Comparison of ENCODE assay signal across 20 cellular contexts in genomic region chr10:72980348-72980747, GRCh38. TPM values are rescaled to one million over a fixed set of nuclear protein-coding genes. Genes with fewer than 3 reads are reported as not detected.
DNase-seq lines count a peak whose midpoint lies in the region; ATAC-seq, FAIRE-seq and TF ChIP-seq lines count a peak whose summit lies in the region.
"Had no signal": no experiment of that assay in that cellular context is flagged by ENCODE, and none has a peak within 500 bp of the region (broad histone marks: within the 10 kb centered on the region; RNA-seq: fewer than 3 reads in every experiment).

No MANE protein-coding gene starts in this region.

- peaks cover 28% of the 10 kb centered on the region for H3K9me3 ChIP-seq in psoas muscle

- H3K27me3 ChIP-seq in bronchial epithelial cell (ENCODE audit: control insufficient read depth, insufficient read depth, low read length) (no peaks in the 10 kb centered on the region), foreskin keratinocyte (no peaks in the 10 kb centered on the region), psoas muscle (ENCODE audit: insufficient read depth in 3 of 3, low read length in 2 of 3) (no peaks in the 10 kb centered on the region)
- H3K27me3 ChIP-seq: BE2C had no signal

- H3K9me3 Mint-ChIP-seq in activated CD4-positive, alpha-beta memory T cell treated with anti-CD3 and anti-CD28 coated beads for 36 hours = peaks cover 54% of the 10 kb centered on the region

- intact Hi-C loops in psoas muscle (cut with DNase I) = no loop called here
- intact Hi-C loops in activated CD4-positive, alpha-beta memory T cell treated with anti-CD3 and anti-CD28 coated beads for 36 hours (cut with micrococcal nuclease) = no loop called here

- peaks cover 27% of the 10 kb centered on the region for H3K36me3 Mint-ChIP-seq in activated CD4-positive, alpha-beta memory T cell treated with anti-CD3 and anti-CD28 coated beads for 36 hours

- H3K27me3 Mint-ChIP-seq in activated CD4-positive, alpha-beta memory T cell treated with anti-CD3 and anti-CD28 coated beads for 36 hours = peaks cover 9% of the 10 kb centered on the region

- no peaks in the 10 kb centered on the region for H3K4me1 Mint-ChIP-seq in activated CD4-positive, alpha-beta memory T cell treated with anti-CD3 and anti-CD28 coated beads for 36 hours (ENCODE audit: low read depth)
- H3K4me1 Mint-ChIP-seq: CD4-positive, alpha-beta memory T cell had no signal

- 93% methylated on average over 2 of the region's 2 CpGs for WGBS in psoas muscle, 3 donors

- H3K27ac Mint-ChIP-seq in activated CD4-positive, alpha-beta memory T cell treated with anti-CD3 and anti-CD28 coated beads for 36 hours = no peak overlapping the region
- H3K27ac Mint-ChIP-seq: CD4-positive, alpha-beta memory T cell had no signal

- peak; percentile 92 for FAIRE-seq in bronchial epithelial cell (lab: Jason Lieb, UNC)
- FAIRE-seq: A549, G401.6, GM12891, H1, HepG2 had no signal

- H3K4me1 ChIP-seq in foreskin keratinocyte (peaks cover 6% of the 10 kb centered on the region), psoas muscle (no peaks in the 10 kb centered on the region)
- H3K4me1 ChIP-seq: A549, BE2C, HAP-1 had no signal

- H3K27ac ChIP-seq in foreskin keratinocyte (no peak overlapping the region), psoas muscle (no peak overlapping the region)
- H3K27ac ChIP-seq: A549, C4-2B had no signal

- no peaks in the 10 kb centered on the region for H3K36me3 ChIP-seq in bronchial epithelial cell (ENCODE audit: control insufficient read depth, insufficient read depth, low read length)
- H3K36me3 ChIP-seq in psoas muscle (ENCODE audit: insufficient read depth in 1 of 2, low read depth in 1 of 2) = no peaks in the 10 kb centered on the region
- H3K36me3 ChIP-seq: BE2C, HAP-1 had no signal

- H3K4me3 Mint-ChIP-seq in activated CD4-positive, alpha-beta memory T cell treated with anti-CD3 and anti-CD28 coated beads for 36 hours = no peak overlapping the region
- H3K4me3 Mint-ChIP-seq: CD4-positive, alpha-beta memory T cell had no signal

- peak; percentile 67 for ATAC-seq in foreskin keratinocyte
- ATAC-seq in psoas muscle = peak in 3 of 4 donors; percentile 8 to 23 (median 18)
- no peak for ATAC-seq in GM21723 (IDR thresholded peaks at IDR 0.05; ENCODE audit: unreplicated experiment)
- ATAC-seq: A549 had no signal

- POLR2A ChIA-PET in activated CD4-positive, alpha-beta memory T cell treated with anti-CD3 and anti-CD28 coated beads for 36 hours (lab: Charles Lee) = no interaction called here

- H3K4me3 ChIP-seq in bronchial epithelial cell (ENCODE audit: low read depth, low read length) = no peak overlapping the region
- no peak overlapping the region for H3K4me3 ChIP-seq in psoas muscle
- H3K4me3 ChIP-seq: A549, HAP-1 had no signal

- TF ChIP-seq CTCF in bronchial epithelial cell (IDR thresholded peaks at IDR 0.05; ENCODE audit: insufficient read depth, low read length, severe bottlenecking) (no peak), foreskin keratinocyte (conservative IDR thresholded peaks at IDR 0.05) (no peak), psoas muscle (IDR thresholded peaks at IDR 0.05) (no peak)

- DNase-seq in bronchial epithelial cell (ENCODE audit: low read depth) = peak; percentile 90
- peak; percentile 73 to 89 for DNase-seq in foreskin keratinocyte
- DNase-seq in psoas muscle = no peak
- DNase-seq in activated CD4-positive, alpha-beta memory T cell treated with anti-CD3 and anti-CD28 coated beads for 36 hours = no peak
- no peak for DNase-seq in NCI-H146 treated with DMSO at 0.1 percent for 48 hours (lab: John Stamatoyannopoulos, UW; ENCODE audit: unreplicated experiment)
- DNase-seq: CD4-positive, alpha-beta memory T cell; DMS153; DMS79 treated with DMSO at 0.1 percent for 48 hours; EL had no signal

- CTCF ChIA-PET in activated CD4-positive, alpha-beta memory T cell treated with anti-CD3 and anti-CD28 coated beads for 36 hours (lab: Charles Lee) = no interaction called here

RNA-seq across cellular contexts. Expression of gene PLA2G12B, which starts 25.7 kb away (rescaled TPM):
- total RNA-seq in bronchial epithelial cell (not detected in 2 replicates), foreskin keratinocyte (not detected in 2 replicates), psoas muscle (under 1 TPM in 1 of 4 donors, not detected in 3; 0.22 TPM)
- polyA plus RNA-seq in foreskin keratinocyte (not detected in 2 replicates), psoas muscle (under 1 TPM in 1 of 3 donors, not detected in 2; 0.10 TPM)
- total RNA-seq in activated CD4-positive, alpha-beta memory T cell treated with anti-CD3 and anti-CD28 coated beads for 36 hours = not detected
- total RNA-seq: CD4-positive, alpha-beta memory T cell; H1; HT1080 had no signal
- polyA plus RNA-seq: A549; AG04450; CD4-positive, alpha-beta memory T cell; H1 had no signal

Comparison
In these comparisons a context has a peak if more than half of its experiments do, and no peak if none do; other contexts are left out.
1. DNase-seq: peak in bronchial epithelial cell (single experiment) and foreskin keratinocyte (2 of 2); none in psoas muscle (0 of 2), activated CD4-positive, alpha-beta memory T cell treated with anti-CD3 and anti-CD28 coated beads for 36 hours (single experiment) and NCI-H146 treated with DMSO at 0.1 percent for 48 hours (single experiment).